Comparison of ENCODE assay signal across 8 cellular contexts in genomic region chr1:8985915-8986813, GRCh38. TPM values are rescaled to one million over a fixed set of nuclear protein-coding genes. Genes with fewer than 3 reads are reported as not detected.
DNase-seq lines count a peak whose midpoint lies in the region; ATAC-seq lines count a peak whose summit lies in the region.

No MANE protein-coding gene starts in this region.

- no peak for DNase-seq in activated T-cell treated with anti-CD3 and anti-CD28 coated beads, Interleukin-2, amount 50 U/mL, for 24 hours
- DNase-seq in activated T-cell treated with anti-CD3 and anti-CD28 coated beads, Interleukin-2, amount 50 U/mL, for 4 hours = no peak
- DNase-seq in amniotic stem cell (lab: John Stamatoyannopoulos, UW) = peak; percentile 72
- peak; percentile 70 for DNase-seq in inferior parietal cortex (ENCODE audit: extremely low spot score)
- peak; percentile 77 for DNase-seq in superior temporal gyrus (ENCODE audit: extremely low spot score)
- no peak for DNase-seq in cortex of kidney (lab: John Stamatoyannopoulos, UW)

- ATAC-seq in activated T-cell treated with anti-CD3 and anti-CD28 coated beads, Interleukin-2, amount 50 U/mL, for 4 hours = no peak
- no peak for ATAC-seq in HG03521 (IDR thresholded peaks at IDR 0.05; ENCODE audit: unreplicated experiment)
- ATAC-seq in GM18858 (IDR thresholded peaks at IDR 0.05; ENCODE audit: unreplicated experiment) = no peak

- H3K36me3 Mint-ChIP-seq in activated T-cell treated with anti-CD3 and anti-CD28 coated beads, Interleukin-2, amount 50 U/mL, for 24 hours (ENCODE audit: low read depth) = no peaks in the 10 kb centered on the region
- H3K36me3 Mint-ChIP-seq in activated T-cell treated with anti-CD3 and anti-CD28 coated beads, Interleukin-2, amount 50 U/mL, for 4 hours (ENCODE audit: insufficient read depth) = no peaks in the 10 kb centered on the region

- peak overlapping the region; percentile 82 for H3K27ac Mint-ChIP-seq in activated T-cell treated with anti-CD3 and anti-CD28 coated beads, Interleukin-2, amount 50 U/mL, for 24 hours

- H3K27me3 Mint-ChIP-seq in activated T-cell treated with anti-CD3 and anti-CD28 coated beads, Interleukin-2, amount 50 U/mL, for 24 hours = no peaks in the 10 kb centered on the region
- H3K27me3 Mint-ChIP-seq in activated T-cell treated with anti-CD3 and anti-CD28 coated beads, Interleukin-2, amount 50 U/mL, for 4 hours (ENCODE audit: low read depth) = no peaks in the 10 kb centered on the region

- peaks cover 34% of the 10 kb centered on the region for H3K4me1 Mint-ChIP-seq in activated T-cell treated with anti-CD3 and anti-CD28 coated beads, Interleukin-2, amount 50 U/mL, for 24 hours (ENCODE audit: low read depth)
- peaks cover 28% of the 10 kb centered on the region for H3K4me1 Mint-ChIP-seq in activated T-cell treated with anti-CD3 and anti-CD28 coated beads, Interleukin-2, amount 50 U/mL, for 4 hours (ENCODE audit: low read depth)

- H3K4me3 Mint-ChIP-seq in activated T-cell treated with anti-CD3 and anti-CD28 coated beads, Interleukin-2, amount 50 U/mL, for 24 hours = no peak overlapping the region
- no peak overlapping the region for H3K4me3 Mint-ChIP-seq in activated T-cell treated with anti-CD3 and anti-CD28 coated beads, Interleukin-2, amount 50 U/mL, for 4 hours

- no peaks in the 10 kb centered on the region for H3K9me3 Mint-ChIP-seq in activated T-cell treated with anti-CD3 and anti-CD28 coated beads, Interleukin-2, amount 50 U/mL, for 24 hours
- H3K9me3 Mint-ChIP-seq in activated T-cell treated with anti-CD3 and anti-CD28 coated beads, Interleukin-2, amount 50 U/mL, for 4 hours = no peaks in the 10 kb centered on the region

RNA-seq across cellular contexts. Expression of gene SLC2A7, which starts 40.1 kb away (rescaled TPM):
- not detected for total RNA-seq in activated T-cell treated with anti-CD3 and anti-CD28 coated beads, Interleukin-2, amount 50 U/mL, for 4 hours

RNA-seq across cellular contexts. Expression of gene CA6, which starts 40.5 kb away (rescaled TPM):
- under 1 TPM in 2 of 3 donors, not detected in 1; 0.14 to 0.25 TPM for total RNA-seq in activated T-cell treated with anti-CD3 and anti-CD28 coated beads, Interleukin-2, amount 50 U/mL, for 4 hours

Comparison
In these comparisons a context has a peak if more than half of its experiments do, and no peak if none do; other contexts are left out.
1. DNase-seq: peak in amniotic stem cell (single experiment), inferior parietal cortex (single experiment) and superior temporal gyrus (single experiment); none in activated T-cell treated with anti-CD3 and anti-CD28 coated beads, Interleukin-2, amount 50 U/mL, for 24 hours (single experiment), activated T-cell treated with anti-CD3 and anti-CD28 coated beads, Interleukin-2, amount 50 U/mL, for 4 hours (single experiment) and cortex of kidney (single experiment).